Comparison of ENCODE assay signal across 9 cellular contexts in genomic region chr11:11441516-11441915, GRCh38.
"Had no signal": no experiment of that assay in that cellular context is flagged by ENCODE, and none has a peak within 500 bp of the region (broad histone marks: within the 10 kb centered on the region; RNA-seq: fewer than 3 reads in every experiment).

No MANE protein-coding gene starts in this region.

- H2AFZ ChIP-seq: GM23338 had no signal

- H3K27ac ChIP-seq: HL-60, KMS-11 had no signal

- H3K9ac ChIP-seq: KMS-11 had no signal

- ATAC-seq: GM23338, HepG2 had no signal

- FAIRE-seq: H1, H54, HepG2 had no signal

- H3K4me3 ChIP-seq: GM23338 had no signal

- H3K4me2 ChIP-seq: GM23338, KMS-11 had no signal

- DNase-seq: H9, HCEC 1CT, KBM-7 had no signal
